In genomic region chrX:134163836-134164235, GRCh38 we compare ENCODE assay signal across 30 cellular contexts.
"Had no signal": no experiment of that assay in that cellular context is flagged by ENCODE, and none has a peak within 500 bp of the region (broad histone marks: within the 10 kb centered on the region; RNA-seq: fewer than 3 reads in every experiment).

No MANE protein-coding gene starts in this region.

- H3K4me3 Mint-ChIP-seq: activated B cell treated with CpG ODN at 0.5 μM for 24 hours; activated CD8-positive, alpha-beta memory T cell treated with anti-CD3 and anti-CD28 coated beads, Interleukin-2, amount 10 ng/mL, durations not matched to agents 7 days and 5 days; activated CD8-positive, alpha-beta T cell treated with anti-CD3 and anti-CD28 coated beads, Interleukin-2, amount 10 ng/mL, durations not matched to agents 7 days and 5 days; activated naive CD4-positive, alpha-beta T cell treated with anti-CD3 and anti-CD28 coated beads for 36 hours; activated naive CD4-positive, alpha-beta T cell treated with anti-CD3 and anti-CD28 coated beads, Interleukin-2, amount 50 U/mL, for 24 hours; activated naive CD8-positive, alpha-beta T cell treated with anti-CD3 and anti-CD28 coated beads for 36 hours; activated naive CD8-positive, alpha-beta T cell treated with anti-CD3 and anti-CD28 coated beads, Interleukin-2, amount 50 U/mL, for 24 hours; activated T-helper 1 cell treated with anti-CD3 and anti-CD28 coated beads, Interleukin-12 subunit alpha, Interleukin-12 subunit beta, Interleukin-2, Interleukin-4 antibody, amounts not matched to agents 30 ng/mL and 10 ng/mL and 1 ng/mL, durations not matched to agents 14 hours and 24 hours and 36 hours had no signal

- H3K27ac Mint-ChIP-seq: activated B cell treated with CpG ODN at 0.5 μM for 24 hours; activated CD8-positive, alpha-beta memory T cell treated with anti-CD3 and anti-CD28 coated beads, Interleukin-2, amount 10 ng/mL, durations not matched to agents 7 days and 5 days; activated CD8-positive, alpha-beta T cell treated with anti-CD3 and anti-CD28 coated beads, Interleukin-2, amount 10 ng/mL, durations not matched to agents 7 days and 5 days; activated naive CD4-positive, alpha-beta T cell treated with anti-CD3 and anti-CD28 coated beads for 36 hours; activated naive CD4-positive, alpha-beta T cell treated with anti-CD3 and anti-CD28 coated beads, Interleukin-2, amount 50 U/mL, for 24 hours; activated naive CD8-positive, alpha-beta T cell treated with anti-CD3 and anti-CD28 coated beads for 36 hours; activated naive CD8-positive, alpha-beta T cell treated with anti-CD3 and anti-CD28 coated beads, Interleukin-2, amount 50 U/mL, for 24 hours; activated T-helper 1 cell treated with anti-CD3 and anti-CD28 coated beads, Interleukin-12 subunit alpha, Interleukin-12 subunit beta, Interleukin-2, Interleukin-4 antibody, amounts not matched to agents 30 ng/mL and 10 ng/mL and 1 ng/mL, durations not matched to agents 14 hours and 24 hours and 36 hours; activated T-helper 2 cell treated with anti-CD3 and anti-CD28 coated beads, Interferon-gamma antibody, Interleukin-2, Interleukin-4, amounts not matched to agents 10 μg/mL and 5 μg/mL and 100 μg/mL, durations not matched to agents 14 hours and 24 hours and 36 hours had no signal

- H3K36me3 ChIP-seq: adrenal gland, cardiac muscle cell, colonic mucosa had no signal

- FAIRE-seq: frontal cortex had no signal

- H3K9me3 ChIP-seq: adrenal gland, body of pancreas, colonic mucosa had no signal

- DNase-seq: activated B cell treated with CpG ODN at 0.5 μM for 24 hours; activated CD4-positive, alpha-beta T cell treated with anti-CD3 and anti-CD28 coated beads for 48 hours; activated CD4-positive, alpha-beta T cell treated with anti-CD3 and anti-CD28 coated beads, Interleukin-2, amount 50 U/mL, for 1 hour; activated CD4-positive, alpha-beta T cell treated with anti-CD3 and anti-CD28 coated beads, Interleukin-2, amount 50 U/mL, for 48 hours; activated CD8-positive, alpha-beta memory T cell treated with anti-CD3 and anti-CD28 coated beads, Interleukin-2, amount 10 ng/mL, durations not matched to agents 7 days and 5 days; activated CD8-positive, alpha-beta memory T cell treated with anti-CD3 and anti-CD28 coated beads, Interleukin-2, amount 50 U/mL, for 4 hours; activated CD8-positive, alpha-beta T cell treated with anti-CD3 and anti-CD28 coated beads, Interleukin-2, amount 10 ng/mL, durations not matched to agents 7 days and 5 days; activated effector memory CD4-positive, alpha-beta T cell treated with anti-CD3 and anti-CD28 coated beads, Interleukin-2, amount 50 U/mL, for 16 hours; activated naive CD4-positive, alpha-beta T cell treated with anti-CD3 and anti-CD28 coated beads for 36 hours; activated naive CD8-positive, alpha-beta T cell treated with anti-CD3 and anti-CD28 coated beads for 36 hours; activated naive CD8-positive, alpha-beta T cell treated with anti-CD3 and anti-CD28 coated beads, Interleukin-2, amount 50 U/mL, for 24 hours; activated T-cell treated with anti-CD3 and anti-CD28 coated beads, Interleukin-2, amount 50 U/mL, for 1 hour; activated T-cell treated with anti-CD3 and anti-CD28 coated beads, Interleukin-2, amount 50 U/mL, for 48 hours; adrenal gland; amygdala; aorta; body of pancreas; central memory CD4-positive, alpha-beta T cell; cerebellar nuclear complex; colonic mucosa; effector CD8-positive, alpha-beta T cell; foreskin fibroblast; head of caudate nucleus; hippocampal formation; T-helper 2 cell had no signal

- H3K27me3 Mint-ChIP-seq: activated B cell treated with CpG ODN at 0.5 μM for 24 hours; activated naive CD4-positive, alpha-beta T cell treated with anti-CD3 and anti-CD28 coated beads, Interleukin-2, amount 50 U/mL, for 24 hours; activated naive CD8-positive, alpha-beta T cell treated with anti-CD3 and anti-CD28 coated beads for 36 hours; activated naive CD8-positive, alpha-beta T cell treated with anti-CD3 and anti-CD28 coated beads, Interleukin-2, amount 50 U/mL, for 24 hours had no signal

- H3K4me3 ChIP-seq: adrenal gland, body of pancreas, cardiac muscle cell, colonic mucosa had no signal

- H3K4me1 ChIP-seq: adrenal gland, body of pancreas, colonic mucosa had no signal

- H3K27me3 ChIP-seq: body of pancreas, cardiac muscle cell, colonic mucosa had no signal

- H3K27ac ChIP-seq: adrenal gland, body of pancreas, cardiac muscle cell, colonic mucosa had no signal

- H3K9me3 Mint-ChIP-seq: activated B cell treated with CpG ODN at 0.5 μM for 24 hours; activated naive CD4-positive, alpha-beta T cell treated with anti-CD3 and anti-CD28 coated beads for 36 hours; activated naive CD4-positive, alpha-beta T cell treated with anti-CD3 and anti-CD28 coated beads, Interleukin-2, amount 50 U/mL, for 24 hours; activated naive CD8-positive, alpha-beta T cell treated with anti-CD3 and anti-CD28 coated beads for 36 hours; activated naive CD8-positive, alpha-beta T cell treated with anti-CD3 and anti-CD28 coated beads, Interleukin-2, amount 50 U/mL, for 24 hours; activated T-helper 1 cell treated with anti-CD3 and anti-CD28 coated beads, Interleukin-12 subunit alpha, Interleukin-12 subunit beta, Interleukin-2, Interleukin-4 antibody, amounts not matched to agents 30 ng/mL and 10 ng/mL and 1 ng/mL, durations not matched to agents 14 hours and 24 hours and 36 hours; activated T-helper 2 cell treated with anti-CD3 and anti-CD28 coated beads, Interferon-gamma antibody, Interleukin-2, Interleukin-4, amounts not matched to agents 10 μg/mL and 5 μg/mL and 100 μg/mL, durations not matched to agents 14 hours and 24 hours and 36 hours had no signal
